ENCODE assay signal across 9 cellular contexts in genomic region chr16:29607428-29607823, GRCh38. TPM values are rescaled to one million over a fixed set of nuclear protein-coding genes. Genes with fewer than 3 reads are reported as not detected.
DNase-seq lines count a peak whose midpoint lies in the region; ATAC-seq and TF ChIP-seq lines count a peak whose summit lies in the region.
"Not testable (repeated sequence)": the region's sequence is repeated elsewhere in the genome, so short reads cannot be mapped to it uniquely, and the experiment has no call there.
"Had no signal": no experiment of that assay in that cellular context is flagged by ENCODE, and none has a peak within 500 bp of the region (broad histone marks: within the 10 kb centered on the region; RNA-seq: fewer than 3 reads in every experiment).

No MANE protein-coding gene starts in this region.

- not testable (repeated sequence) for H3K36me3 Mint-ChIP-seq in WTC11
- peaks cover 15% of the 10 kb centered on the region for H3K36me3 Mint-ChIP-seq in activated T-helper 1 cell treated with anti-CD3 and anti-CD28 coated beads, Interleukin-12 subunit alpha, Interleukin-12 subunit beta, Interleukin-2, Interleukin-4 antibody, amounts not matched to agents 30 ng/mL and 10 ng/mL and 1 ng/mL, durations not matched to agents 14 hours and 24 hours and 36 hours (ENCODE audit: low read depth)

- peaks cover 30% of the 10 kb centered on the region for H3K27me3 Mint-ChIP-seq in WTC11 (ENCODE audit: low read depth)
- H3K27me3 Mint-ChIP-seq in activated T-helper 1 cell treated with anti-CD3 and anti-CD28 coated beads, Interleukin-12 subunit alpha, Interleukin-12 subunit beta, Interleukin-2, Interleukin-4 antibody, amounts not matched to agents 30 ng/mL and 10 ng/mL and 1 ng/mL, durations not matched to agents 14 hours and 24 hours and 36 hours (ENCODE audit: insufficient read depth) = not testable (repeated sequence)

- intact Hi-C loops in activated T-helper 1 cell treated with anti-CD3 and anti-CD28 coated beads, Interleukin-12 subunit alpha, Interleukin-12 subunit beta, Interleukin-2, Interleukin-4 antibody, amounts not matched to agents 30 ng/mL and 10 ng/mL and 1 ng/mL, durations not matched to agents 14 hours and 24 hours and 36 hours (cut with micrococcal nuclease); vagina (cut with DNase I): not testable (repeated sequence)

- not testable (repeated sequence) for H3K9ac ChIP-seq in rectal smooth muscle tissue (ENCODE audit: low read length)

- H3K4me1 Mint-ChIP-seq in WTC11 = peaks cover 39% of the 10 kb centered on the region
- H3K4me1 Mint-ChIP-seq in activated T-helper 1 cell treated with anti-CD3 and anti-CD28 coated beads, Interleukin-12 subunit alpha, Interleukin-12 subunit beta, Interleukin-2, Interleukin-4 antibody, amounts not matched to agents 30 ng/mL and 10 ng/mL and 1 ng/mL, durations not matched to agents 14 hours and 24 hours and 36 hours (ENCODE audit: low read depth) = peaks cover 30% of the 10 kb centered on the region

- peak overlapping the region; percentile 4; the same call in 1 of the 2 replicates for H3K27ac Mint-ChIP-seq in WTC11
- H3K27ac Mint-ChIP-seq in activated T-helper 1 cell treated with anti-CD3 and anti-CD28 coated beads, Interleukin-12 subunit alpha, Interleukin-12 subunit beta, Interleukin-2, Interleukin-4 antibody, amounts not matched to agents 30 ng/mL and 10 ng/mL and 1 ng/mL, durations not matched to agents 14 hours and 24 hours and 36 hours = peak overlapping the region; percentile 12

- POLR2A ChIA-PET in WTC11 (lab: Charles Lee) = not testable (repeated sequence)

- not testable (repeated sequence) for TF ChIP-seq CTCF in WTC11 (IDR thresholded peaks at IDR 0.05); fibroblast of mammary gland (conservative IDR thresholded peaks at IDR 0.05; ENCODE audit: control insufficient read depth, insufficient read depth, low read depth, low read length); vagina (IDR thresholded peaks at IDR 0.05)

- not testable (repeated sequence) for H3K4me3 ChIP-seq in fibroblast of mammary gland (ENCODE audit: control insufficient read depth, low read depth, low read length); rectal smooth muscle tissue (ENCODE audit: low read length); vagina

- not testable (repeated sequence) for H3K4me1 ChIP-seq in rectal smooth muscle tissue (ENCODE audit: control insufficient read depth, insufficient read depth, low read length)
- H3K4me1 ChIP-seq in vagina = peaks cover 26% of the 10 kb centered on the region

- H3K9me3 Mint-ChIP-seq in WTC11; activated T-helper 1 cell treated with anti-CD3 and anti-CD28 coated beads, Interleukin-12 subunit alpha, Interleukin-12 subunit beta, Interleukin-2, Interleukin-4 antibody, amounts not matched to agents 30 ng/mL and 10 ng/mL and 1 ng/mL, durations not matched to agents 14 hours and 24 hours and 36 hours: not testable (repeated sequence)

- DNase-seq in DMS 273 (lab: John Stamatoyannopoulos, UW; ENCODE audit: unreplicated experiment) = peak; percentile 76
- peak; percentile 32 for DNase-seq in NCI-H1694 (lab: John Stamatoyannopoulos, UW)
- DNase-seq in WTC11 (ENCODE audit: low spot score); activated T-helper 1 cell treated with anti-CD3 and anti-CD28 coated beads, Interleukin-12 subunit alpha, Interleukin-12 subunit beta, Interleukin-2, Interleukin-4 antibody, amounts not matched to agents 30 ng/mL and 10 ng/mL and 1 ng/mL, durations not matched to agents 14 hours and 24 hours and 36 hours (ENCODE audit: low spot score); vagina (ENCODE audit: extremely low spot score in 2 of 2): not testable (repeated sequence)
- peak; percentile 12 for DNase-seq in fibroblast of mammary gland (ENCODE audit: low read depth)
- DNase-seq in islet precursor cell = peak; percentile 18

- CTCF ChIA-PET in WTC11 (lab: Charles Lee) = not testable (repeated sequence)

- H3K27me3 ChIP-seq in rectal smooth muscle tissue (ENCODE audit: control insufficient read depth, insufficient read depth, low read length); vagina: not testable (repeated sequence)

- H3K4me3 Mint-ChIP-seq in WTC11; activated T-helper 1 cell treated with anti-CD3 and anti-CD28 coated beads, Interleukin-12 subunit alpha, Interleukin-12 subunit beta, Interleukin-2, Interleukin-4 antibody, amounts not matched to agents 30 ng/mL and 10 ng/mL and 1 ng/mL, durations not matched to agents 14 hours and 24 hours and 36 hours: not testable (repeated sequence)

- H3K36me3 ChIP-seq in rectal smooth muscle tissue (ENCODE audit: control insufficient read depth, insufficient read depth, low read length); vagina: not testable (repeated sequence)

- H3K9me3 ChIP-seq in vagina = not testable (repeated sequence)

- peak overlapping the region; percentile 58 for H3K27ac ChIP-seq in rectal smooth muscle tissue (ENCODE audit: low read depth, low read length)
- H3K27ac ChIP-seq in vagina = peak overlapping the region; percentile 44

- not testable (repeated sequence) for ATAC-seq in WTC11

- not testable (repeated sequence) for TF ChIP-seq POLR2A in vagina (IDR thresholded peaks at IDR 0.05)

RNA-seq across cellular contexts. Expression of gene SPN, which starts 55.6 kb away (rescaled TPM):
- total RNA-seq in WTC11 (2021) = 2.3 to 2.4 TPM (median 2.3 TPM) in 3 replicates
- 191 and 196 TPM in 2 replicates for total RNA-seq in activated T-helper 1 cell treated with anti-CD3 and anti-CD28 coated beads, Interleukin-12 subunit alpha, Interleukin-12 subunit beta, Interleukin-2, Interleukin-4 antibody, amounts not matched to agents 30 ng/mL and 10 ng/mL and 1 ng/mL, durations not matched to agents 14 hours and 24 hours and 36 hours
- total RNA-seq in vagina = 7.4 TPM
- total RNA-seq: foreskin keratinocyte had no signal

Comparison
In these comparisons a context has a peak if more than half of its experiments do, and no peak if none do; other contexts are left out.
1. RNA of gene SPN, which starts 55.6 kb away (total RNA-seq): 191 to 196 TPM in activated T-helper 1 cell treated with anti-CD3 and anti-CD28 coated beads, Interleukin-12 subunit alpha, Interleukin-12 subunit beta, Interleukin-2, Interleukin-4 antibody, amounts not matched to agents 30 ng/mL and 10 ng/mL and 1 ng/mL, durations not matched to agents 14 hours and 24 hours and 36 hours; 7.4 TPM in vagina (single experiment) and 2.3 to 2.4 TPM in WTC11; every median in the first group is over 10 times any median in the second.